8 cellular contexts compared by ENCODE assay signal in genomic region chr4:143186634-143187033, GRCh38. TPM values are rescaled to one million over a fixed set of nuclear protein-coding genes. Genes with fewer than 3 reads are reported as not detected.
A peak's percentile ranks its signal among the peaks of the same experiment; 100 is the strongest.
DNase-seq lines count a peak whose midpoint lies in the region; ATAC-seq and TF ChIP-seq lines count a peak whose summit lies in the region.

No MANE protein-coding gene starts in this region.

- peaks cover 31% of the 10 kb centered on the region for H3K36me3 ChIP-seq in SK-N-MC (ENCODE audit: insufficient read depth, low read length)
- H3K36me3 ChIP-seq in fibroblast of lung (ENCODE audit: control insufficient read depth, insufficient read depth, low read length): no peaks in the 10 kb centered on the region

- no peak overlapping the region for H2AFZ ChIP-seq in fibroblast of lung (ENCODE audit: low read length)

- peak overlapping the region; percentile 84 for H3K9ac ChIP-seq in SK-N-MC (ENCODE audit: insufficient read length)
- peak overlapping the region; percentile 57 for H3K9ac ChIP-seq in fibroblast of lung (ENCODE audit: insufficient read depth, low read length)

- no peak for TF ChIP-seq CTCF in GM12865 (IDR thresholded peaks at IDR 0.05; ENCODE audit: insufficient read depth, low read depth, low read length, missing control alignments)
- no peak for TF ChIP-seq CTCF in fibroblast of lung (conservative IDR thresholded peaks at IDR 0.05 in 1 of 2, IDR thresholded peaks at IDR 0.05 in 1 of 2; ENCODE audit: low read depth in 1 of 2, low read length in 2 of 2)

- H3K27ac ChIP-seq in SK-N-MC (no peak overlapping the region), fibroblast of lung (ENCODE audit: insufficient read depth, low read length) (peak overlapping the region; percentile 97)

- H3K4me3 ChIP-seq in GM12865 (ENCODE audit: low read depth, low read length): peak overlapping the region; percentile 87
- H3K4me3 ChIP-seq in SK-N-MC: peak overlapping the region; percentile 94
- peak overlapping the region; percentile 63 to 88 (median 84) for H3K4me3 ChIP-seq in fibroblast of lung (replicated peaks in 1 of 4; ENCODE audit: control extremely low read depth in 1 of 4, insufficient read depth in 1 of 4, low read depth in 3 of 4, low read length in 4 of 4)

- H3K27me3 ChIP-seq in fibroblast of lung (ENCODE audit: control insufficient read depth, insufficient read depth, low read length): no peaks in the 10 kb centered on the region

- peak; percentile 15 for DNase-seq in GM12865 (ENCODE audit: low read depth)
- no peak for DNase-seq in SK-N-MC (ENCODE audit: low read depth, low spot score)
- peak; percentile 23 for DNase-seq in fibroblast of lung (ENCODE audit: low read depth in 2 of 2)
- DNase-seq in renal cortical epithelial cell (ENCODE audit: low read depth): peak; percentile 40
- no peak for DNase-seq in cerebellum (ENCODE audit: low spot score)

- H3K4me2 ChIP-seq in fibroblast of lung (ENCODE audit: extremely low read depth, insufficient read depth, low read length): peak overlapping the region; percentile 98

- no peaks in the 10 kb centered on the region for H3K9me3 ChIP-seq in SK-N-MC (ENCODE audit: low read depth, low read length)
- H3K9me3 ChIP-seq in fibroblast of lung (ENCODE audit: control insufficient read depth, insufficient read depth, low read depth, low read length): no peaks in the 10 kb centered on the region

- H3K4me1 ChIP-seq in fibroblast of lung (ENCODE audit: control insufficient read depth, extremely low read depth, insufficient read depth, low read length): peaks cover 3% of the 10 kb centered on the region

- peaks cover 2% of the 10 kb centered on the region for H4K20me1 ChIP-seq in fibroblast of lung (ENCODE audit: control insufficient read depth, extremely low read depth, insufficient read depth, low read length)

- ATAC-seq in GM19023 (IDR thresholded peaks at IDR 0.05; ENCODE audit: unreplicated experiment) (no peak), HG03378 (IDR thresholded peaks at IDR 0.05; ENCODE audit: unreplicated experiment) (no peak), HG03342 (IDR thresholded peaks at IDR 0.05; ENCODE audit: unreplicated experiment) (no peak)

- H3K79me2 ChIP-seq in fibroblast of lung (ENCODE audit: control insufficient read depth, insufficient read depth, low read length): peaks cover 64% of the 10 kb centered on the region

RNA-seq across cellular contexts. Expression of gene USP38, which starts 1.9 kb away (rescaled TPM):
- 13.1 and 15.7 TPM in 2 replicates for total RNA-seq in fibroblast of lung
- polyA plus RNA-seq in fibroblast of lung: 12.3 and 13.9 TPM in 2 replicates
- 9.4 and 9.5 TPM in 2 replicates for polyA plus RNA-seq in fibroblast of lung (2012)
- polyA minus RNA-seq in fibroblast of lung (ENCODE audit: low replicate concordance): 10.4 and 18.9 TPM in 2 replicates
- 24.1 and 42.6 TPM in 2 replicates for total RNA-seq in renal cortical epithelial cell
- total RNA-seq in cerebellum: 23.9 TPM

Comparison
In these comparisons a context has a peak if more than half of its experiments do, and no peak if none do; other contexts are left out.
1. DNase-seq: peak in GM12865 (single experiment), fibroblast of lung (2 of 2) and renal cortical epithelial cell (single experiment); none in SK-N-MC (single experiment) and cerebellum (single experiment).
2. Peak in every context shown above with its lines, with median percentiles within 50 percentile points of each other: H3K4me3 ChIP-seq.